In genomic region chr3:113250566-113250965, GRCh38 we compare ENCODE assay signal across 18 cellular contexts. TPM values are rescaled to one million over a fixed set of nuclear protein-coding genes. Genes with fewer than 3 reads are reported as not detected.
DNase-seq lines count a peak whose midpoint lies in the region; ATAC-seq, FAIRE-seq and TF ChIP-seq lines count a peak whose summit lies in the region.
"Had no signal": no experiment of that assay in that cellular context is flagged by ENCODE, and none has a peak within 500 bp of the region (broad histone marks: within the 10 kb centered on the region; RNA-seq: fewer than 3 reads in every experiment).

No MANE protein-coding gene starts in this region.

- TF ChIP-seq CTCF in bronchial epithelial cell (IDR thresholded peaks at IDR 0.05; ENCODE audit: insufficient read depth, low read length, severe bottlenecking) = no peak
- no peak for TF ChIP-seq CTCF in gastroesophageal sphincter (IDR thresholded peaks at IDR 0.05)
- TF ChIP-seq CTCF in uterus (IDR thresholded peaks at IDR 0.05) = no peak

- intact Hi-C loops in uterus (cut with DNase I; ENCODE audit: low total_unique reads) = no loop called here

- H2BK120ac ChIP-seq in neuronal stem cell (ENCODE audit: low read depth, low read length) = no peak overlapping the region

- 100% methylated on average over 4 of the region's 14 CpGs; no CpG with 5 or more reads in 1 of the 2 donors for WGBS in gastroesophageal sphincter (ENCODE audit: low coverage in 1 of 2), 2 donors
- WGBS in neuronal stem cell (ENCODE audit: extremely low coverage in 2 of 2, insufficient read length in 2 of 2, insufficient replicate concordance in 1 of 2), 2 donors = no CpG with 5 or more reads among the region's 14 CpGs

- peak overlapping the region; percentile 5 for H3K23ac ChIP-seq in neuronal stem cell (ENCODE audit: low read depth, low read length, poor library complexity)

- H3K27ac Mint-ChIP-seq in activated CD8-positive, alpha-beta T cell treated with anti-CD3 and anti-CD28 coated beads, Interleukin-2, amount 10 ng/mL, durations not matched to agents 7 days and 5 days = no peak overlapping the region
- H3K27ac Mint-ChIP-seq: CD4-positive, alpha-beta memory T cell had no signal

- no peak for TF ChIP-seq EP300 in gastroesophageal sphincter (IDR thresholded peaks at IDR 0.05)

- H3K4me1 Mint-ChIP-seq in activated CD8-positive, alpha-beta T cell treated with anti-CD3 and anti-CD28 coated beads, Interleukin-2, amount 10 ng/mL, durations not matched to agents 7 days and 5 days (ENCODE audit: low read depth) = peaks cover 2% of the 10 kb centered on the region
- H3K4me1 Mint-ChIP-seq: CD4-positive, alpha-beta memory T cell had no signal

- H2BK15ac ChIP-seq in neuronal stem cell (ENCODE audit: low read length) = peak overlapping the region; percentile 14

- H3K4me3 ChIP-seq in bronchial epithelial cell (ENCODE audit: low read depth, low read length) = no peak overlapping the region
- no peak overlapping the region for H3K4me3 ChIP-seq in gastroesophageal sphincter
- no peak overlapping the region for H3K4me3 ChIP-seq in neuronal stem cell (ENCODE audit: low read length in 2 of 2)
- H3K4me3 ChIP-seq in uterus = no peak overlapping the region
- H3K4me3 ChIP-seq: A549, GM12878, GM23248 had no signal

- POLR2A ChIA-PET in activated CD8-positive, alpha-beta T cell treated with anti-CD3 and anti-CD28 coated beads, Interleukin-2, amount 10 ng/mL, durations not matched to agents 7 days and 5 days (lab: Charles Lee) = no interaction called here

- no peak overlapping the region for H2BK12ac ChIP-seq in neuronal stem cell (ENCODE audit: low read length)

- no peak for DNase-seq in bronchial epithelial cell (ENCODE audit: low read depth)
- DNase-seq in neuronal stem cell (ENCODE audit: low spot score) = no peak
- DNase-seq in uterus = no peak
- no peak for DNase-seq in NCI-H524 treated with DMSO at 0.1 percent for 48 hours (lab: John Stamatoyannopoulos, UW)
- no peak for DNase-seq in activated CD8-positive, alpha-beta T cell treated with anti-CD3 and anti-CD28 coated beads, Interleukin-2, amount 10 ng/mL, durations not matched to agents 7 days and 5 days
- no peak for DNase-seq in NOMO-1 treated with dmso at 0.1 percent for 144 hours (lab: John Stamatoyannopoulos, UW; ENCODE audit: unreplicated experiment)
- DNase-seq: BE2C; CD4-positive, alpha-beta memory T cell; DMS79; GM23248; H7 had no signal

- TF ChIP-seq POLR2A in gastroesophageal sphincter (IDR thresholded peaks at IDR 0.05) (no peak), uterus (IDR thresholded peaks at IDR 0.05) (no peak)

- no peak for ATAC-seq in gastroesophageal sphincter
- ATAC-seq in activated CD8-positive, alpha-beta T cell treated with anti-CD3 and anti-CD28 coated beads, Interleukin-2, amount 10 ng/mL, durations not matched to agents 7 days and 5 days = no peak
- ATAC-seq: A549, GM12878 had no signal

- peaks cover 2% of the 10 kb centered on the region for H3K79me1 ChIP-seq in neuronal stem cell (ENCODE audit: low read depth, low read length)

- no peak overlapping the region for H3K4me2 ChIP-seq in neuronal stem cell (ENCODE audit: insufficient read depth, low read length, poor library complexity, severe bottlenecking)
- H3K4me2 ChIP-seq: A549 had no signal

- H3K18ac ChIP-seq in neuronal stem cell (ENCODE audit: low read length) = no peak overlapping the region

- FAIRE-seq in bronchial epithelial cell (lab: Jason Lieb, UNC) = peak; percentile 40
- FAIRE-seq: A549, GM12878, GM18507 had no signal

- CTCF ChIA-PET in activated CD8-positive, alpha-beta T cell treated with anti-CD3 and anti-CD28 coated beads, Interleukin-2, amount 10 ng/mL, durations not matched to agents 7 days and 5 days (lab: Charles Lee) = interaction anchor here (2.1 kb wide), 1 partner anchor 38 kb away, joined by 6 read pairs; no protein-coding TSS in a partner anchor

- H3K27ac ChIP-seq in gastroesophageal sphincter = peak overlapping the region in 3 of 4 donors; percentile 19 to 87 (median 85)
- no peak overlapping the region for H3K27ac ChIP-seq in neuronal stem cell (replicated peaks; ENCODE audit: low read length)
- H3K27ac ChIP-seq in uterus = peak overlapping the region; percentile 71 to 93
- H3K27ac ChIP-seq: A549, C4-2B had no signal

- H3K4me3 Mint-ChIP-seq in activated CD8-positive, alpha-beta T cell treated with anti-CD3 and anti-CD28 coated beads, Interleukin-2, amount 10 ng/mL, durations not matched to agents 7 days and 5 days = no peak overlapping the region
- H3K4me3 Mint-ChIP-seq: CD4-positive, alpha-beta memory T cell had no signal

- no peaks in the 10 kb centered on the region for H3K9me3 ChIP-seq in gastroesophageal sphincter
- H3K9me3 ChIP-seq in neuronal stem cell (replicated peaks in 1 of 2; ENCODE audit: control insufficient read depth in 2 of 2, insufficient read depth in 1 of 2, low read depth in 1 of 2, low read length in 2 of 2) = peaks cover 0 to 2% of the 10 kb centered on the region in 2 donors
- H3K9me3 ChIP-seq in uterus = no peaks in the 10 kb centered on the region
- H3K9me3 ChIP-seq: A549, BE2C had no signal

- no peak overlapping the region for H4K8ac ChIP-seq in neuronal stem cell (ENCODE audit: low read depth, low read length)

- H3K9ac ChIP-seq in neuronal stem cell (ENCODE audit: low read depth, low read length, poor library complexity) = no peak overlapping the region
- H3K9ac ChIP-seq: GM23248 had no signal

- H3K4me1 ChIP-seq in gastroesophageal sphincter (peaks cover 17 to 78% (median 38%) of the 10 kb centered on the region in 3 donors), neuronal stem cell (ENCODE audit: control insufficient read depth in 2 of 2, insufficient read depth in 1 of 2, low read depth in 1 of 2, low read length in 2 of 2) (peaks cover 27 to 39% of the 10 kb centered on the region in 2 donors), uterus (peaks cover 21 to 34% of the 10 kb centered on the region in 2 donors)
- H3K4me1 ChIP-seq: A549, BE2C had no signal

- no peak overlapping the region for H3K14ac ChIP-seq in neuronal stem cell (ENCODE audit: low read length)

- no peaks in the 10 kb centered on the region for H3K36me3 Mint-ChIP-seq in activated CD8-positive, alpha-beta T cell treated with anti-CD3 and anti-CD28 coated beads, Interleukin-2, amount 10 ng/mL, durations not matched to agents 7 days and 5 days (ENCODE audit: low read depth)
- H3K36me3 Mint-ChIP-seq: CD4-positive, alpha-beta memory T cell had no signal

- H3K36me3 ChIP-seq in bronchial epithelial cell (ENCODE audit: control insufficient read depth, insufficient read depth, low read length) (no peaks in the 10 kb centered on the region), gastroesophageal sphincter (peaks cover 0 to 39% of the 10 kb centered on the region in 2 donors), neuronal stem cell (replicated peaks in 1 of 2; ENCODE audit: control insufficient read depth in 2 of 2, insufficient read depth in 2 of 2, low read length in 2 of 2) (peaks cover 35 to 88% of the 10 kb centered on the region in 2 donors), uterus (no peaks in the 10 kb centered on the region)
- H3K36me3 ChIP-seq: BE2C had no signal

- H4K91ac ChIP-seq in neuronal stem cell (ENCODE audit: low read depth, low read length, poor library complexity) = no peak overlapping the region

- peaks cover 13% of the 10 kb centered on the region for H3K27me3 Mint-ChIP-seq in activated CD8-positive, alpha-beta T cell treated with anti-CD3 and anti-CD28 coated beads, Interleukin-2, amount 10 ng/mL, durations not matched to agents 7 days and 5 days (ENCODE audit: low read depth)

- H2BK5ac ChIP-seq in neuronal stem cell (ENCODE audit: low read length) = peak overlapping the region; percentile 56

- no peak overlapping the region for H2AK5ac ChIP-seq in neuronal stem cell (ENCODE audit: low read depth, low read length)

- no peaks in the 10 kb centered on the region for H3K27me3 ChIP-seq in bronchial epithelial cell (ENCODE audit: control insufficient read depth, insufficient read depth, low read length)
- no peaks in the 10 kb centered on the region for H3K27me3 ChIP-seq in gastroesophageal sphincter
- no peaks in the 10 kb centered on the region for H3K27me3 ChIP-seq in neuronal stem cell (ENCODE audit: control insufficient read depth in 3 of 3, insufficient read depth in 3 of 3, low read depth in 1 of 3, low read length in 3 of 3)
- H3K27me3 ChIP-seq in uterus = no peaks in the 10 kb centered on the region
- H3K27me3 ChIP-seq: BE2C had no signal

- no peak overlapping the region for H3K4ac ChIP-seq in neuronal stem cell (ENCODE audit: low read length)

- no peak overlapping the region for H2AFZ ChIP-seq in neuronal stem cell (ENCODE audit: low read length)
- H2AFZ ChIP-seq: GM23248 had no signal

- no peaks in the 10 kb centered on the region for H3K9me3 Mint-ChIP-seq in activated CD8-positive, alpha-beta T cell treated with anti-CD3 and anti-CD28 coated beads, Interleukin-2, amount 10 ng/mL, durations not matched to agents 7 days and 5 days (ENCODE audit: insufficient read depth)
- H3K9me3 Mint-ChIP-seq: CD4-positive, alpha-beta memory T cell had no signal

RNA-seq across cellular contexts. Expression of gene BOC, which starts 39.2 kb away (rescaled TPM):
- 0.38 and 1.3 TPM in 2 replicates for total RNA-seq in bronchial epithelial cell
- 100 to 1,000 TPM in 1 of 4 donors, 10 to 100 TPM in 3; 41.5 to 130 (median 73.9) TPM for total RNA-seq in gastroesophageal sphincter
- polyA plus RNA-seq in neuronal stem cell (2013, experiment 1 of 2) = 180 TPM
- 180 TPM for polyA plus RNA-seq in neuronal stem cell (2013, experiment 2 of 2)
- 100 to 1,000 TPM; 103 to 169 (median 105) TPM for total RNA-seq in uterus
- not detected for total RNA-seq in activated CD8-positive, alpha-beta T cell treated with anti-CD3 and anti-CD28 coated beads, Interleukin-2, amount 10 ng/mL, durations not matched to agents 7 days and 5 days
- total RNA-seq: CD4-positive, alpha-beta memory T cell; G401; GM12878; HT-29 had no signal
- polyA plus RNA-seq: CD4-positive, alpha-beta memory T cell had no signal

Comparison
In these comparisons a context has a peak if more than half of its experiments do, and no peak if none do; other contexts are left out.
1. RNA of gene BOC, which starts 39.2 kb away (total RNA-seq): 103 to 169 TPM in uterus and 41.5 to 130 TPM in gastroesophageal sphincter; 0.38 to 1.3 TPM in bronchial epithelial cell and not detected in activated CD8-positive, alpha-beta T cell treated with anti-CD3 and anti-CD28 coated beads, Interleukin-2, amount 10 ng/mL, durations not matched to agents 7 days and 5 days; every median in the first group is over 10 times any median in the second.